ENCODE assay signal across 23 cellular contexts in genomic region chr21:40043423-40043822, GRCh38.
DNase-seq lines count a peak whose midpoint lies in the region; ATAC-seq and TF ChIP-seq lines count a peak whose summit lies in the region.
"Had no signal": no experiment of that assay in that cellular context is flagged by ENCODE, and none has a peak within 500 bp of the region (broad histone marks: within the 10 kb centered on the region; RNA-seq: fewer than 3 reads in every experiment).

No MANE protein-coding gene starts in this region.

- POLR2A ChIA-PET in PC-3 (lab: Charles Lee; ENCODE audit: unreplicated experiment): no interaction called here

- H3K27ac Mint-ChIP-seq in GM23338: no peak overlapping the region
- peak overlapping the region; percentile 78 for H3K27ac Mint-ChIP-seq in glutamatergic neuron (ENCODE audit: unreplicated experiment)
- H3K27ac Mint-ChIP-seq in effector memory CD8-positive, alpha-beta T cell: no peak overlapping the region
- H3K27ac Mint-ChIP-seq: activated CD8-positive, alpha-beta memory T cell treated with anti-CD3 and anti-CD28 coated beads, Interleukin-2, amount 10 ng/mL, durations not matched to agents 7 days and 5 days; activated naive CD8-positive, alpha-beta T cell treated with anti-CD3 and anti-CD28 coated beads for 36 hours; activated T-helper 17 cell treated with anti-CD3 and anti-CD28 coated beads, Interleukin-2, amount 50 U/mL, for 72 hours; endodermal cell had no signal

- H3K4me1 Mint-ChIP-seq in GM23338 (no peaks in the 10 kb centered on the region), glutamatergic neuron (ENCODE audit: low read depth, unreplicated experiment) (peaks cover 17% of the 10 kb centered on the region)
- H3K4me1 Mint-ChIP-seq in effector memory CD8-positive, alpha-beta T cell (ENCODE audit: low read depth in 2 of 2): no peaks in the 10 kb centered on the region
- H3K4me1 Mint-ChIP-seq: activated CD8-positive, alpha-beta memory T cell treated with anti-CD3 and anti-CD28 coated beads, Interleukin-2, amount 10 ng/mL, durations not matched to agents 7 days and 5 days; activated naive CD8-positive, alpha-beta T cell treated with anti-CD3 and anti-CD28 coated beads for 36 hours; activated T-helper 17 cell treated with anti-CD3 and anti-CD28 coated beads, Interleukin-2, amount 50 U/mL, for 72 hours had no signal

- DNase-seq in NCI-H2171 treated with DMSO at 0.1 percent for 48 hours (lab: John Stamatoyannopoulos, UW) (peak; percentile 19), NCI-H2171 (lab: John Stamatoyannopoulos, UW) (no peak), GM23338 (ENCODE audit: low spot score) (peak; percentile 2), NCI-H69 (lab: John Stamatoyannopoulos, UW) (peak; percentile 77), glutamatergic neuron (no peak), PC-3 (no peak)
- DNase-seq in effector memory CD8-positive, alpha-beta T cell: no peak
- DNase-seq: activated CD4-positive, alpha-beta T cell treated with anti-CD3 and anti-CD28 coated beads for 1 hour; activated CD8-positive, alpha-beta memory T cell treated with anti-CD3 and anti-CD28 coated beads, Interleukin-2, amount 10 ng/mL, durations not matched to agents 7 days and 5 days; activated naive CD8-positive, alpha-beta T cell treated with anti-CD3 and anti-CD28 coated beads for 36 hours; DMS79; endodermal cell; heart right ventricle; NCI-H1105 treated with DMSO at 0.1 percent for 48 hours; NCI-H446 treated with DMSO at 0.1 percent for 48 hours; occipital lobe; Peyer's patch; stimulated activated CD4-positive, alpha-beta T cell treated with anti-CD3 and anti-CD28 coated beads, Interleukin-15, amount 100 ng/mL, for 24 hours; testis had no signal

- no peaks in the 10 kb centered on the region for H3K36me3 ChIP-seq in GM23338 (ENCODE audit: insufficient read depth)
- no peaks in the 10 kb centered on the region for H3K36me3 ChIP-seq in PC-3 (ENCODE audit: low read depth, low read length)
- H3K36me3 ChIP-seq: heart right ventricle, Peyer's patch had no signal

- BruUV-seq in PC-3 (replicated peaks; lab: Mats Ljungman, UMichigan): no TSS peak

- TF ChIP-seq CTCF in GM23338 (conservative IDR thresholded peaks at IDR 0.05; ENCODE audit: low read depth in 2 of 2) (peak; percentile 13 to 44; a peak in 2 of 4 replicates), glutamatergic neuron (IDR thresholded peaks at IDR 0.05; ENCODE audit: partially characterized antibody, unreplicated experiment) (no peak), PC-3 (conservative IDR thresholded peaks at IDR 0.05; ENCODE audit: low read depth, low read length) (no peak)

- H3K9ac ChIP-seq in PC-3 (ENCODE audit: low read length): no peak overlapping the region

- peaks cover 33% of the 10 kb centered on the region for H3K9me3 ChIP-seq in PC-3 (ENCODE audit: low read length)
- H3K9me3 ChIP-seq: heart right ventricle, Peyer's patch, testis had no signal

- 0 out of 2 replicates have a peak, but pooled peaks cover 2% of the 10 kb centered on the region for H3K9me2 ChIP-seq in GM23338 (ENCODE audit: insufficient read depth)
- H3K9me2 ChIP-seq in PC-3 (replicated peaks; ENCODE audit: low read length): no peaks in the 10 kb centered on the region

- H3K4me2 ChIP-seq in GM23338 (no peak overlapping the region), PC-3 (ENCODE audit: low read length) (no peak overlapping the region)

- H2AFZ ChIP-seq in GM23338 (no peak overlapping the region), PC-3 (ENCODE audit: low read length) (no peak overlapping the region)

- H3K4me3 ChIP-seq in GM23338: no peak overlapping the region
- no peak overlapping the region for H3K4me3 ChIP-seq in PC-3 (ENCODE audit: low read length)
- H3K4me3 ChIP-seq: heart right ventricle, K562, Peyer's patch, testis had no signal

- H3K27ac ChIP-seq in GM23338 (ENCODE audit: low read depth) (no peak overlapping the region), PC-3 (ENCODE audit: low read length) (no peak overlapping the region)
- H3K27ac ChIP-seq: heart right ventricle, Peyer's patch, testis had no signal

- H3K4me1 ChIP-seq in GM23338 (ENCODE audit: insufficient read depth): no peaks in the 10 kb centered on the region
- H3K4me1 ChIP-seq in PC-3 (ENCODE audit: insufficient read depth, low read length): no peaks in the 10 kb centered on the region
- H3K4me1 ChIP-seq: heart right ventricle, Peyer's patch, testis had no signal

- H4K20me1 ChIP-seq in GM23338 (replicated peaks; ENCODE audit: insufficient read depth) (no peaks in the 10 kb centered on the region), PC-3 (ENCODE audit: low read length) (no peaks in the 10 kb centered on the region)

- H3K36me3 Mint-ChIP-seq in GM23338 (ENCODE audit: low read depth): no peaks in the 10 kb centered on the region; the same call in 2 of the 3 replicates
- peaks cover 5% of the 10 kb centered on the region for H3K36me3 Mint-ChIP-seq in glutamatergic neuron (ENCODE audit: unreplicated experiment)
- H3K36me3 Mint-ChIP-seq in effector memory CD8-positive, alpha-beta T cell (ENCODE audit: insufficient read depth): no peaks in the 10 kb centered on the region
- H3K36me3 Mint-ChIP-seq: activated CD8-positive, alpha-beta memory T cell treated with anti-CD3 and anti-CD28 coated beads, Interleukin-2, amount 10 ng/mL, durations not matched to agents 7 days and 5 days; activated naive CD8-positive, alpha-beta T cell treated with anti-CD3 and anti-CD28 coated beads for 36 hours had no signal

- H3F3A ChIP-seq in GM23338 (replicated peaks; ENCODE audit: low read depth) (no peaks in the 10 kb centered on the region), PC-3 (ENCODE audit: low read length, unreplicated experiment) (no peaks in the 10 kb centered on the region)

- ATAC-seq in GM23338: peak; percentile 36; the same call in 1 of the 3 replicates
- no peak for ATAC-seq in HG03159 (IDR thresholded peaks at IDR 0.05; ENCODE audit: unreplicated experiment)
- ATAC-seq in effector memory CD8-positive, alpha-beta T cell (replicated peaks): no peak
- ATAC-seq in PC-3: no peak
- ATAC-seq: activated CD8-positive, alpha-beta memory T cell treated with anti-CD3 and anti-CD28 coated beads, Interleukin-2, amount 10 ng/mL, durations not matched to agents 7 days and 5 days; activated T-helper 17 cell treated with anti-CD3 and anti-CD28 coated beads, Interleukin-2, amount 50 U/mL, for 72 hours; K562; SK-N-SH treated with all-trans-retinoic acid at 6 μM for 48 hours had no signal

- CTCF ChIA-PET in PC-3 (lab: Charles Lee): no interaction called here

- H3K9me3 Mint-ChIP-seq in GM23338: peaks cover 7% of the 10 kb centered on the region
- no peaks in the 10 kb centered on the region for H3K9me3 Mint-ChIP-seq in glutamatergic neuron (ENCODE audit: unreplicated experiment)
- peaks cover 0 to 8% of the 10 kb centered on the region in 2 donors for H3K9me3 Mint-ChIP-seq in effector memory CD8-positive, alpha-beta T cell
- H3K9me3 Mint-ChIP-seq: activated naive CD8-positive, alpha-beta T cell treated with anti-CD3 and anti-CD28 coated beads for 36 hours had no signal

- H3K27me3 Mint-ChIP-seq in GM23338 (ENCODE audit: insufficient read depth, low read depth, poor library complexity) (no peaks in the 10 kb centered on the region), glutamatergic neuron (ENCODE audit: unreplicated experiment) (no peaks in the 10 kb centered on the region)
- no peaks in the 10 kb centered on the region for H3K27me3 Mint-ChIP-seq in effector memory CD8-positive, alpha-beta T cell
- H3K27me3 Mint-ChIP-seq: activated CD8-positive, alpha-beta memory T cell treated with anti-CD3 and anti-CD28 coated beads, Interleukin-2, amount 10 ng/mL, durations not matched to agents 7 days and 5 days; activated naive CD8-positive, alpha-beta T cell treated with anti-CD3 and anti-CD28 coated beads for 36 hours; activated T-helper 17 cell treated with anti-CD3 and anti-CD28 coated beads, Interleukin-2, amount 50 U/mL, for 72 hours had no signal

- H3K27me3 ChIP-seq in GM23338 (ENCODE audit: insufficient read depth) (no peaks in the 10 kb centered on the region), PC-3 (ENCODE audit: low read length) (no peaks in the 10 kb centered on the region)
- H3K27me3 ChIP-seq: heart right ventricle, Peyer's patch, testis had no signal

- intact Hi-C loops in PC-3 (cut with micrococcal nuclease): no loop called here

- no peak overlapping the region for H3K4me3 Mint-ChIP-seq in GM23338
- H3K4me3 Mint-ChIP-seq in glutamatergic neuron (ENCODE audit: unreplicated experiment): no peak overlapping the region
- no peak overlapping the region for H3K4me3 Mint-ChIP-seq in effector memory CD8-positive, alpha-beta T cell
- H3K4me3 Mint-ChIP-seq: activated CD8-positive, alpha-beta memory T cell treated with anti-CD3 and anti-CD28 coated beads, Interleukin-2, amount 10 ng/mL, durations not matched to agents 7 days and 5 days; activated naive CD8-positive, alpha-beta T cell treated with anti-CD3 and anti-CD28 coated beads for 36 hours; activated T-helper 17 cell treated with anti-CD3 and anti-CD28 coated beads, Interleukin-2, amount 50 U/mL, for 72 hours; endodermal cell had no signal

- H3K79me2 ChIP-seq in GM23338 (replicated peaks; ENCODE audit: insufficient read depth): no peaks in the 10 kb centered on the region
- no peaks in the 10 kb centered on the region for H3K79me2 ChIP-seq in PC-3 (ENCODE audit: low read length)

TF ChIP-seq in GM23338, 12 proteins besides CTCF, POLR2A, EP300 and RAD21 (continues in another document):
- TF ChIP-seq STAT1 (IDR thresholded peaks at IDR 0.05; ENCODE audit: unreplicated experiment): no peak

Comparison
In these comparisons a context has a peak if more than half of its experiments do, and no peak if none do; other contexts are left out.
1. DNase-seq: peak in NCI-H2171 treated with DMSO at 0.1 percent for 48 hours (single experiment), GM23338 (single experiment) and NCI-H69 (single experiment); none in NCI-H2171 (single experiment), glutamatergic neuron (single experiment), effector memory CD8-positive, alpha-beta T cell (0 of 3) and PC-3 (single experiment).
2. CTCF ChIP-seq: peak in GM23338 (2 of 2); none in glutamatergic neuron (single experiment) and PC-3 (single experiment).